Comparison of ENCODE assay signal across 1 cellular context in the genomic region with DNA sequence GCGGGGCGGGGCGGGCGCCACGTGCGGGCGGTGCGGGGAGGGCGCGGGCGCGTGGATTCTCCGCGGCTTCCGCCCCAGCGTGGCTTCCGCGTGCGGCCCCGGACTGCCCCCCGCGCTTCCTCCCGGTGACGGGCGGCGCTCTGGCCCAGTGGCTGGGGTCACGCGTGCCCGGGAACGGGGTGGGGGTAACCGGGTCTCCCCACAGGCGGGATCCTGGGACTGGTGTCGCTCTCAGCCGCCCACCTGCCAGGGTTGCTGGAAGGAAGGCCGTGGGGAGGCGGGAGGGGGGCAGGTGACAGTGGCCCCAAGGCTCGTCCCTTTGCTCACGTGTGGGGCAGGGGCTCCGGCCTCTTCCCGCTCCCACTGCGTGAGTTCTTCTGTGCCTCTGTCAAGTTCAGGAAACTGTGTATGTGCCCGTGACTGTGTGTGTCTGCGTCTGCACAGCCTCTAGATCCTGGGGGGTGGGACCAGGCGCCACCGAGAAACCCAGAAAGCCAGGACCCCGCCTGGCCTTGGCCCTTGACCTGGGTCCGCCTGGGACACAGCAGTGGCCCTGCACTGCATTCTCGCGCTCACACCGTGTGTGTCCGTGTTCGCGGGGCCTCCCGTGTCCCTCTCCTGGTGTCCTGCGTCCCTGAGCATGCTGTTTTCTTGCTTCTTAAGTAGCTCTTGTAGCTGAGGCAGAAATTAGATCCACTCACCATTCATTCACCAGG.
TF ChIP-seq lines count a peak whose summit lies in the region.

No MANE protein-coding gene starts in this region.

TF ChIP-seq in SK-N-SH treated with all-trans-retinoic acid at 6 μM for 48 hours, 23 proteins besides CTCF, POLR2A, EP300 and RAD21 (continued from another document):
- TF ChIP-seq TSHZ2 (CRISPR knock-in tag; IDR thresholded peaks at IDR 0.05) (no peak), ZFP3 (CRISPR knock-in tag; IDR thresholded peaks at IDR 0.05) (no peak), BACH2 (CRISPR knock-in tag; IDR thresholded peaks at IDR 0.05; ENCODE audit: borderline replicate concordance) (no peak), TOX (CRISPR knock-in tag; IDR thresholded peaks at IDR 0.05; ENCODE audit: borderline replicate concordance) (no peak), ZNF565 (CRISPR knock-in tag; conservative IDR thresholded peaks at IDR 0.05; ENCODE audit: low read depth) (no peak), ZNF70 (CRISPR knock-in tag; IDR thresholded peaks at IDR 0.05) (no peak), ZNF8 (CRISPR knock-in tag; IDR thresholded peaks at IDR 0.05) (no peak), ZC3H10 (CRISPR knock-in tag; IDR thresholded peaks at IDR 0.05) (no peak), ESRRG (CRISPR knock-in tag; IDR thresholded peaks at IDR 0.05) (no peak), OSR1 (CRISPR knock-in tag; IDR thresholded peaks at IDR 0.05) (no peak), ARNTL (CRISPR knock-in tag; IDR thresholded peaks at IDR 0.05; ENCODE audit: borderline replicate concordance, low read depth) (no peak), PPARA (CRISPR knock-in tag; IDR thresholded peaks at IDR 0.05; ENCODE audit: borderline replicate concordance) (no peak)
- TF ChIP-seq, protein P1, sequence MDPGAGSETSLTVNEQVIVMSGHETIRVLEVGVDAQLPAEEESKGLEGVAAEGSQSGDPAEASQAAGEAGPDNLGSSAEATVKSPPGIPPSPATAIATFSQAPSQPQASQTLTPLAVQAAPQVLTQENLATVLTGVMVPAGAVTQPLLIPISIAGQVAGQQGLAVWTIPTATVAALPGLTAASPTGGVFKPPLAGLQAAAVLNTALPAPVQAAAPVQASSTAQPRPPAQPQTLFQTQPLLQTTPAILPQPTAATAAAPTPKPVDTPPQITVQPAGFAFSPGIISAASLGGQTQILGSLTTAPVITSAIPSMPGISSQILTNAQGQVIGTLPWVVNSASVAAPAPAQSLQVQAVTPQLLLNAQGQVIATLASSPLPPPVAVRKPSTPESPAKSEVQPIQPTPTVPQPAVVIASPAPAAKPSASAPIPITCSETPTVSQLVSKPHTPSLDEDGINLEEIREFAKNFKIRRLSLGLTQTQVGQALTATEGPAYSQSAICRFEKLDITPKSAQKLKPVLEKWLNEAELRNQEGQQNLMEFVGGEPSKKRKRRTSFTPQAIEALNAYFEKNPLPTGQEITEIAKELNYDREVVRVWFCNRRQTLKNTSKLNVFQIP (CRISPR knock-in tag; IDR thresholded peaks at IDR 0.05; ENCODE audit: borderline replicate concordance, low read depth) = no peak
